Comparison of ENCODE assay signal across 20 cellular contexts in the genomic region with DNA sequence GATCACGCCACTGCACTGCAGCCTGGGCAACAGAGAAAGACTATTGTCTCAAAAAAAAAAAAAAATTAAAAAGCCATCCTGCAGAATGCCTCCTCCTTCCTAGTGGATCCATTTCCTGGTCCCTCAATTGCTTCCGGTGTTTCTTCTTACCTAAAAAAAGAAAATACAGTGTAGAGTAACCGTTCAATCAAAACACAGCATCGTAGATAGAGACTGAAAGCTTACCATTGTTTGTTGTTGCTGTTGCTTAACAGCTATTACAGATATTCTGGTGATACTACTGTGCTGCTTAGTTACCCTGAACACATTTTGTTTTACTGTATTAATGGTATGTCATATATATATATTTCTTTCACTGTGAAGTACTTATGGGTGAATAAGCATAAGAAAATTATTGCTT.
"Had no signal": no experiment of that assay in that cellular context is flagged by ENCODE, and none has a peak within 500 bp of the region (broad histone marks: within the 10 kb centered on the region; RNA-seq: fewer than 3 reads in every experiment).

No MANE protein-coding gene starts in this region.

- H3K36me3 ChIP-seq: uterus had no signal

- H3K9me3 ChIP-seq: left lung, prostate gland, spleen, tibial artery, upper lobe of left lung, uterus had no signal

- H3K4me3 ChIP-seq: left lung, lung, prostate gland, spleen, tibial artery, upper lobe of left lung, uterus had no signal

- DNase-seq: cortex of kidney; effector memory CD8-positive, alpha-beta T cell; erythroblast; foreskin keratinocyte; islet precursor cell; left lung; mesendoderm; naive B cell; occipital lobe; spleen; stimulated activated CD4-positive, alpha-beta T cell treated with anti-CD3 and anti-CD28 coated beads, Interleukin-15, amount 100 ng/mL, for 24 hours; stimulated activated CD4-positive, alpha-beta T cell treated with anti-CD3 and anti-CD28 coated beads, Interleukin-1b, Interleukin-23, amount 100 ng/mL, for 48 hours; stimulated activated CD4-positive, alpha-beta T cell treated with anti-CD3 and anti-CD28 coated beads, Interleukin-4, amount 100 ng/mL, for 24 hours; tibial artery; upper lobe of left lung; uterus had no signal

- H3K27me3 ChIP-seq: foreskin keratinocyte, left lung, spleen, tibial artery, upper lobe of left lung, uterus had no signal

- H3K4me1 ChIP-seq: left lung, parathyroid adenoma, prostate gland, tibial artery, uterus had no signal

- ATAC-seq: effector memory CD8-positive, alpha-beta T cell; foreskin keratinocyte; left lung; stimulated activated memory B cell treated with anti-CD40 and anti-IgM and Interleukin-4, amounts not matched to agents 10 μg/mL and 1 μg/mL and 100 μg/mL, for 72 hours had no signal

- H3K27ac ChIP-seq: foreskin keratinocyte, left lung, parathyroid adenoma, prostate gland, spleen, tibial artery, upper lobe of left lung, uterus had no signal
